ENCODE assay signal across 18 cellular contexts in genomic region chr7:12888727-12889126, GRCh38.
DNase-seq lines count a peak whose midpoint lies in the region; ATAC-seq and TF ChIP-seq lines count a peak whose summit lies in the region.
"Had no signal": no experiment of that assay in that cellular context is flagged by ENCODE, and none has a peak within 500 bp of the region (broad histone marks: within the 10 kb centered on the region; RNA-seq: fewer than 3 reads in every experiment).

No MANE protein-coding gene starts in this region.

- TF ChIP-seq CTCF in AG04450 (IDR thresholded peaks at IDR 0.05; ENCODE audit: low read depth, low read length) (no peak), choroid plexus epithelial cell (conservative IDR thresholded peaks at IDR 0.05; ENCODE audit: low read depth, low read length) (no peak)

- no peaks in the 10 kb centered on the region for H3K36me3 ChIP-seq in mesenchymal stem cell (ENCODE audit: control insufficient read depth in 1 of 2, insufficient read depth in 2 of 2, low read depth in 1 of 2, low read length in 2 of 2)

- H3K18ac ChIP-seq in mesenchymal stem cell (ENCODE audit: low read depth in 1 of 2, low read length in 2 of 2), result no peak overlapping the region

- H3K27ac ChIP-seq in AG04450 (ENCODE audit: low read depth, low read length) (no peak overlapping the region), mesenchymal stem cell (ENCODE audit: low read length, poor library complexity, severe bottlenecking) (no peak overlapping the region)

- no peak overlapping the region for H4K91ac ChIP-seq in mesenchymal stem cell (ENCODE audit: low read length)

- no peak overlapping the region for H4K8ac ChIP-seq in mesenchymal stem cell (ENCODE audit: low read length)

- no peak overlapping the region for H3K23ac ChIP-seq in mesenchymal stem cell (ENCODE audit: low read length in 2 of 2)

- H2BK15ac ChIP-seq in mesenchymal stem cell (ENCODE audit: low read depth, poor library complexity, severe bottlenecking), result no peak overlapping the region

- no peak overlapping the region for H3K14ac ChIP-seq in mesenchymal stem cell (ENCODE audit: low read length in 2 of 2)

- H3K9me3 ChIP-seq in AG04450 (ENCODE audit: control insufficient read depth, insufficient read depth, low read length) (no peaks in the 10 kb centered on the region), mesenchymal stem cell (ENCODE audit: control insufficient read depth, low read length) (no peaks in the 10 kb centered on the region)

- H3K27me3 ChIP-seq in AG04450 (ENCODE audit: control insufficient read depth, insufficient read depth, low read length) (no peaks in the 10 kb centered on the region), mesenchymal stem cell (ENCODE audit: control insufficient read depth in 1 of 2, insufficient read depth in 1 of 2, low read length in 2 of 2) (no peaks in the 10 kb centered on the region)

- H3K79me1 ChIP-seq in mesenchymal stem cell (replicated peaks; ENCODE audit: low read length, poor library complexity, severe bottlenecking), result no peaks in the 10 kb centered on the region

- 63% methylated on average over 1 of the region's 2 CpGs for WGBS in mesenchymal stem cell

- no peaks in the 10 kb centered on the region for H3K4me1 ChIP-seq in mesenchymal stem cell (ENCODE audit: control insufficient read depth, insufficient read depth, low read depth, low read length)

- no peak overlapping the region for H2AFZ ChIP-seq in mesenchymal stem cell (ENCODE audit: low read depth, low read length)

- H2BK5ac ChIP-seq in mesenchymal stem cell (ENCODE audit: low read depth, low read length, poor library complexity, severe bottlenecking), result no peak overlapping the region

- no peak overlapping the region for H2BK120ac ChIP-seq in mesenchymal stem cell (ENCODE audit: low read depth, low read length)

- CTCF ChIA-PET in AG04450 (lab: Charles Lee), result interaction anchor here (0.6 kb wide), 1 partner anchor 140 kb away, joined by 8 read pairs; no protein-coding TSS in a partner anchor

- H3K4ac ChIP-seq in mesenchymal stem cell (ENCODE audit: low read depth in 1 of 2, low read length in 2 of 2), result no peak overlapping the region

- H3K4me3 ChIP-seq in AG04450 (ENCODE audit: low read depth, low read length) (no peak overlapping the region), choroid plexus epithelial cell (ENCODE audit: low read depth, low read length) (no peak overlapping the region), mesenchymal stem cell (ENCODE audit: insufficient read depth in 1 of 2, low read depth in 1 of 2, low read length in 2 of 2) (no peak overlapping the region)

- H2BK12ac ChIP-seq in mesenchymal stem cell (ENCODE audit: low read length in 2 of 2), result no peak overlapping the region

- POLR2A ChIA-PET in AG04450 (lab: Yijun Ruan, JAX), result interaction anchor here (0.7 kb wide), 1 partner anchor 26 kb away, joined by 3 read pairs; no protein-coding TSS in a partner anchor

- H3K9ac ChIP-seq in mesenchymal stem cell (ENCODE audit: low read length), result peak overlapping the region; percentile 29

- H2AK5ac ChIP-seq in mesenchymal stem cell (ENCODE audit: low read length, severe bottlenecking), result no peak overlapping the region

- ATAC-seq in GM21825 (IDR thresholded peaks at IDR 0.05; ENCODE audit: unreplicated experiment) (no peak), HG02623 (IDR thresholded peaks at IDR 0.05; ENCODE audit: unreplicated experiment) (no peak)
- ATAC-seq: T-helper 17 cell had no signal

- DNase-seq in AG04450 (ENCODE audit: low read depth, low spot score) (peak; percentile 6), HS-5 (ENCODE audit: low read depth) (peak; percentile 39), choroid plexus epithelial cell (ENCODE audit: low read depth) (peak; percentile 79), mesenchymal stem cell (peak; percentile 45), HK-2 (ENCODE audit: unreplicated experiment) (no peak)
- no peak for DNase-seq in activated naive CD4-positive, alpha-beta T cell treated with anti-CD3 and anti-CD28 coated beads, Interleukin-2, amount 50 U/mL, for 16 hours
- DNase-seq: activated CD4-positive, CD25-positive, alpha-beta regulatory T cell treated with anti-CD3 and anti-CD28 coated beads, Interleukin-2, amount 50 U/mL, for 72 hours; COR-L47; head of caudate nucleus; islet precursor cell; NCI-H146; NCI-H446; Right ventricle myocardium superior; stimulated activated CD4-positive, alpha-beta T cell treated with anti-CD3 and anti-CD28 coated beads, Interleukin-12 subunit alpha, Interleukin-12 subunit beta, amount 100 ng/mL, for 4 hours; stimulated activated naive CD4-positive, alpha-beta T cell treated with Interleukin-2 at 50 U/mL for 16 hours; T-helper 17 cell had no signal

- H3K4me2 ChIP-seq in mesenchymal stem cell (ENCODE audit: low read length, poor library complexity, severe bottlenecking), result no peak overlapping the region

Comparison
In these comparisons a context has a peak if more than half of its experiments do, and no peak if none do; other contexts are left out.
1. DNase-seq: peak in AG04450 (single experiment), HS-5 (single experiment), choroid plexus epithelial cell (single experiment) and mesenchymal stem cell (single experiment); none in HK-2 (single experiment) and activated naive CD4-positive, alpha-beta T cell treated with anti-CD3 and anti-CD28 coated beads, Interleukin-2, amount 50 U/mL, for 16 hours (single experiment).